8 cellular contexts compared by ENCODE assay signal in genomic region chr1:26862781-26863676, GRCh38. TPM values are rescaled to one million over a fixed set of nuclear protein-coding genes. Genes with fewer than 3 reads are reported as not detected.
DNase-seq lines count a peak whose midpoint lies in the region.

TSS of gene SFN (plus strand) at chr1:26863149. CDS start at chr1:26863213, 64 bp downstream.

- H3K36me3 Mint-ChIP-seq in activated T-helper 2 cell treated with anti-CD3 and anti-CD28 coated beads, Interferon-gamma antibody, Interleukin-2, Interleukin-4, amounts not matched to agents 10 μg/mL and 5 μg/mL and 100 μg/mL, durations not matched to agents 14 hours and 24 hours and 36 hours (ENCODE audit: low read depth), result no peaks in the 10 kb centered on the region

- peaks cover 20% of the 10 kb centered on the region for H3K4me1 Mint-ChIP-seq in activated T-helper 2 cell treated with anti-CD3 and anti-CD28 coated beads, Interferon-gamma antibody, Interleukin-2, Interleukin-4, amounts not matched to agents 10 μg/mL and 5 μg/mL and 100 μg/mL, durations not matched to agents 14 hours and 24 hours and 36 hours (ENCODE audit: low read depth)

- DNase-seq in 8988T (peak; percentile 47), GM23248 (no peak), NCI-H774 (lab: John Stamatoyannopoulos, UW) (peak; percentile 72), iPS DF 19.7 (ENCODE audit: low read depth, low spot score) (peak; percentile 81), NCI-H1930 (lab: John Stamatoyannopoulos, UW) (no peak), Kasumi-1 (lab: John Stamatoyannopoulos, UW) (no peak)
- peak; percentile 34 for DNase-seq in activated T-helper 2 cell treated with anti-CD3 and anti-CD28 coated beads, Interferon-gamma antibody, Interleukin-2, Interleukin-4, amounts not matched to agents 10 μg/mL and 5 μg/mL and 100 μg/mL, durations not matched to agents 14 hours and 24 hours and 36 hours (ENCODE audit: low spot score)
- peak; percentile 68 for DNase-seq in stimulated activated CD4-positive, alpha-beta T cell treated with anti-CD3 and anti-CD28 coated beads, Interleukin-1b, Interleukin-23, amount 100 ng/mL, for 48 hours

- no peaks in the 10 kb centered on the region for H3K27me3 ChIP-seq in GM23248 (replicated peaks; ENCODE audit: insufficient read depth)

- H3K9me3 Mint-ChIP-seq in activated T-helper 2 cell treated with anti-CD3 and anti-CD28 coated beads, Interferon-gamma antibody, Interleukin-2, Interleukin-4, amounts not matched to agents 10 μg/mL and 5 μg/mL and 100 μg/mL, durations not matched to agents 14 hours and 24 hours and 36 hours, result no peaks in the 10 kb centered on the region

- H3K79me2 ChIP-seq in GM23248 (ENCODE audit: insufficient read depth), result no peaks in the 10 kb centered on the region

- H3K9me3 ChIP-seq in GM23248 (ENCODE audit: low read depth), result no peaks in the 10 kb centered on the region

- no peak within 1 kb of the TSS for H3K27ac ChIP-seq in GM23248

- H4K20me1 ChIP-seq in GM23248 (ENCODE audit: insufficient read depth), result no peaks in the 10 kb centered on the region

- peaks cover 14% of the 10 kb centered on the region; the same call in 1 of the 2 replicates for H3F3A ChIP-seq in GM23248 (ENCODE audit: insufficient read depth)

- H3K27ac Mint-ChIP-seq in activated T-helper 2 cell treated with anti-CD3 and anti-CD28 coated beads, Interferon-gamma antibody, Interleukin-2, Interleukin-4, amounts not matched to agents 10 μg/mL and 5 μg/mL and 100 μg/mL, durations not matched to agents 14 hours and 24 hours and 36 hours, result peak within 1 kb of the TSS; percentile 5

- peak within 1 kb of the TSS; percentile 93 for H3K4me3 Mint-ChIP-seq in activated T-helper 2 cell treated with anti-CD3 and anti-CD28 coated beads, Interferon-gamma antibody, Interleukin-2, Interleukin-4, amounts not matched to agents 10 μg/mL and 5 μg/mL and 100 μg/mL, durations not matched to agents 14 hours and 24 hours and 36 hours (ENCODE audit: low read depth)

- peak within 1 kb of the TSS; percentile 80; the same call in 1 of the 2 replicates for H3K4me3 ChIP-seq in GM23248

- peak within 1 kb of the TSS; percentile 94 for H3K4me2 ChIP-seq in GM23248 (ENCODE audit: unreplicated experiment)

- no peaks in the 10 kb centered on the region for H3K4me1 ChIP-seq in GM23248 (ENCODE audit: insufficient read depth)

- no peaks in the 10 kb centered on the region for H3K9me2 ChIP-seq in GM23248 (ENCODE audit: insufficient read depth)

- H3K9ac ChIP-seq in GM23248, result peak within 1 kb of the TSS; percentile 84; the same call in 1 of the 2 replicates

- in situ Hi-C loops in GM23248 (cut with MboI), result no loop called here

- peak within 1 kb of the TSS; percentile 88 for H2AFZ ChIP-seq in GM23248

- H3K36me3 ChIP-seq in GM23248 (ENCODE audit: low read depth), result no peaks in the 10 kb centered on the region

- no peaks in the 10 kb centered on the region for H3K27me3 Mint-ChIP-seq in activated T-helper 2 cell treated with anti-CD3 and anti-CD28 coated beads, Interferon-gamma antibody, Interleukin-2, Interleukin-4, amounts not matched to agents 10 μg/mL and 5 μg/mL and 100 μg/mL, durations not matched to agents 14 hours and 24 hours and 36 hours (ENCODE audit: low read depth)

- WGBS in GM23248 (ENCODE audit: low coverage in 1 of 2, low lambda C conversion rate in 2 of 2, missing lambda C conversion rate in 2 of 2), 2 experiments, result 88 to 92% methylated on average over 36 to 37 of the region's 37 CpGs

- intact Hi-C loops in activated T-helper 2 cell treated with anti-CD3 and anti-CD28 coated beads, Interferon-gamma antibody, Interleukin-2, Interleukin-4, amounts not matched to agents 10 μg/mL and 5 μg/mL and 100 μg/mL, durations not matched to agents 14 hours and 24 hours and 36 hours (cut with micrococcal nuclease), result loop anchor here (5.0 kb wide), 1 partner anchor 261 kb away; no protein-coding TSS in a partner anchor

RNA-seq across cellular contexts. Expression of gene SFN, which starts in this region (rescaled TPM):
- total RNA-seq in GM23248 (2014; rRNA removed; shearing (Covaris generic)), result not detected in 2 replicates
- not detected in 2 replicates for polyA plus RNA-seq in GM23248 (2016; fragmentation: Nextera tagmentation; extraction: Ambion mirVana)
- 0.32 and 0.62 TPM in 2 replicates for total RNA-seq in activated T-helper 2 cell treated with anti-CD3 and anti-CD28 coated beads, Interferon-gamma antibody, Interleukin-2, Interleukin-4, amounts not matched to agents 10 μg/mL and 5 μg/mL and 100 μg/mL, durations not matched to agents 14 hours and 24 hours and 36 hours

Comparison
In these comparisons a context has a peak if more than half of its experiments do, and no peak if none do; other contexts are left out.
1. Peak in DNase-seq in activated T-helper 2 cell treated with anti-CD3 and anti-CD28 coated beads, Interferon-gamma antibody, Interleukin-2, Interleukin-4, amounts not matched to agents 10 μg/mL and 5 μg/mL and 100 μg/mL, durations not matched to agents 14 hours and 24 hours and 36 hours; RNA of the gene not detected or under 1 TPM.
2. DNase-seq: peak in 8988T (single experiment), NCI-H774 (single experiment), iPS DF 19.7 (single experiment) and stimulated activated CD4-positive, alpha-beta T cell treated with anti-CD3 and anti-CD28 coated beads, Interleukin-1b, Interleukin-23, amount 100 ng/mL, for 48 hours (single experiment); none in GM23248 (single experiment), NCI-H1930 (0 of 2) and Kasumi-1 (0 of 2).